In the genomic region with DNA sequence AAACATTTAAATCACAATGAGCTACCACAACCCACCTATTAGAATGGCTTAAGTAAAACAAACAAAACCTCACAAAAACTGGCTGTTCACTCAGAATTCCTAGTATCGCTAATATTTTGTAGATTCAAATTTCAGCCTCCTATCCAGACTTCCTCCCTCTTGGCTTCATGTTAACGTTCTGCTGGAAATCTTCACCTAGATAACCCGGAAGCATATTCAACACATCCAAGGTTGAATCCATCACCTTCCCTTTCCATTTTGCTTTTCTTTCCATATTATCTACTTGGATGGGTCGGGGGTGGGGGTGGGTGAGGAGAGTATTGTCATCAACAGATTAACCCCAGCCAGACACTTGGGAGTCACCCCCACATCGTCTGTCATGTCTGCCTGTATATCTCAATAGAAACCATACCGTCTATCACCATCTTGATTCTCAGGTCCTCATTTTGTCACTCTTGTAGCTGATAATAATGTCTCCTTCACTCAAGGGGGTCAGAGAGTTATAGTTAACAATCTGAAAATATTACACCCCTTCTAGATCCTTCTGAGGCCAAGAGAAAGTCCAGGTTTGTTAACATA, we compare ENCODE assay signal across 2 cellular contexts.
TF ChIP-seq lines count a peak whose summit lies in the region.

No MANE protein-coding gene starts in this region.

TF ChIP-seq in K562, 482 proteins besides CTCF, POLR2A, EP300 and RAD21 (continues in another document):
- TF ChIP-seq, protein P1, sequence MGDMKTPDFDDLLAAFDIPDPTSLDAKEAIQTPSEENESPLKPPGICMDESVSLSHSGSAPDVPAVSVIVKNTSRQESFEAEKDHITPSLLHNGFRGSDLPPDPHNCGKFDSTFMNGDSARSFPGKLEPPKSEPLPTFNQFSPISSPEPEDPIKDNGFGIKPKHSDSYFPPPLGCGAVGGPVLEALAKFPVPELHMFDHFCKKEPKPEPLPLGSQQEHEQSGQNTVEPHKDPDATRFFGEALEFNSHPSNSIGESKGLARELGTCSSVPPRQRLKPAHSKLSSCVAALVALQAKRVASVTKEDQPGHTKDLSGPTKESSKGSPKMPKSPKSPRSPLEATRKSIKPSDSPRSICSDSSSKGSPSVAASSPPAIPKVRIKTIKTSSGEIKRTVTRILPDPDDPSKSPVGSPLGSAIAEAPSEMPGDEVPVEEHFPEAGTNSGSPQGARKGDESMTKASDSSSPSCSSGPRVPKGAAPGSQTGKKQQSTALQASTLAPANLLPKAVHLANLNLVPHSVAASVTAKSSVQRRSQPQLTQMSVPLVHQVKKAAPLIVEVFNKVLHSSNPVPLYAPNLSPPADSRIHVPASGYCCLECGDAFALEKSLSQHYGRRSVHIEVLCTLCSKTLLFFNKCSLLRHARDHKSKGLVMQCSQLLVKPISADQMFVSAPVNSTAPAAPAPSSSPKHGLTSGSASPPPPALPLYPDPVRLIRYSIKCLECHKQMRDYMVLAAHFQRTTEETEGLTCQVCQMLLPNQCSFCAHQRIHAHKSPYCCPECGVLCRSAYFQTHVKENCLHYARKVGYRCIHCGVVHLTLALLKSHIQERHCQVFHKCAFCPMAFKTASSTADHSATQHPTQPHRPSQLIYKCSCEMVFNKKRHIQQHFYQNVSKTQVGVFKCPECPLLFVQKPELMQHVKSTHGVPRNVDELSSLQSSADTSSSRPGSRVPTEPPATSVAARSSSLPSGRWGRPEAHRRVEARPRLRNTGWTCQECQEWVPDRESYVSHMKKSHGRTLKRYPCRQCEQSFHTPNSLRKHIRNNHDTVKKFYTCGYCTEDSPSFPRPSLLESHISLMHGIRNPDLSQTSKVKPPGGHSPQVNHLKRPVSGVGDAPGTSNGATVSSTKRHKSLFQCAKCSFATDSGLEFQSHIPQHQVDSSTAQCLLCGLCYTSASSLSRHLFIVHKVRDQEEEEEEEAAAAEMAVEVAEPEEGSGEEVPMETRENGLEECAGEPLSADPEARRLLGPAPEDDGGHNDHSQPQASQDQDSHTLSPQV (IDR thresholded peaks at IDR 0.05) = 0 out of 2 replicates have a peak, but pooled peaks have one; percentile 41
- TF ChIP-seq WHSC1 (IDR thresholded peaks at IDR 0.05; ENCODE audit: low read length) = no peak
- TF ChIP-seq ARID1B (IDR thresholded peaks at IDR 0.05) = peak; percentile 15; the same call in 1 of the 2 replicates
- TF ChIP-seq POLR2AphosphoS5 (IDR thresholded peaks at IDR 0.05; ENCODE audit: control insufficient read depth, insufficient read depth, low read depth, low read length) = peak; percentile 32; the same call in 1 of the 2 replicates
- TF ChIP-seq TBL1XR1 (IDR thresholded peaks at IDR 0.05; ENCODE audit: low read length in 2 of 2) = 0 out of 4 replicates have a peak, but pooled peaks of 1 of the 2 experiments have one; percentile 13
- TF ChIP-seq, protein P2, sequence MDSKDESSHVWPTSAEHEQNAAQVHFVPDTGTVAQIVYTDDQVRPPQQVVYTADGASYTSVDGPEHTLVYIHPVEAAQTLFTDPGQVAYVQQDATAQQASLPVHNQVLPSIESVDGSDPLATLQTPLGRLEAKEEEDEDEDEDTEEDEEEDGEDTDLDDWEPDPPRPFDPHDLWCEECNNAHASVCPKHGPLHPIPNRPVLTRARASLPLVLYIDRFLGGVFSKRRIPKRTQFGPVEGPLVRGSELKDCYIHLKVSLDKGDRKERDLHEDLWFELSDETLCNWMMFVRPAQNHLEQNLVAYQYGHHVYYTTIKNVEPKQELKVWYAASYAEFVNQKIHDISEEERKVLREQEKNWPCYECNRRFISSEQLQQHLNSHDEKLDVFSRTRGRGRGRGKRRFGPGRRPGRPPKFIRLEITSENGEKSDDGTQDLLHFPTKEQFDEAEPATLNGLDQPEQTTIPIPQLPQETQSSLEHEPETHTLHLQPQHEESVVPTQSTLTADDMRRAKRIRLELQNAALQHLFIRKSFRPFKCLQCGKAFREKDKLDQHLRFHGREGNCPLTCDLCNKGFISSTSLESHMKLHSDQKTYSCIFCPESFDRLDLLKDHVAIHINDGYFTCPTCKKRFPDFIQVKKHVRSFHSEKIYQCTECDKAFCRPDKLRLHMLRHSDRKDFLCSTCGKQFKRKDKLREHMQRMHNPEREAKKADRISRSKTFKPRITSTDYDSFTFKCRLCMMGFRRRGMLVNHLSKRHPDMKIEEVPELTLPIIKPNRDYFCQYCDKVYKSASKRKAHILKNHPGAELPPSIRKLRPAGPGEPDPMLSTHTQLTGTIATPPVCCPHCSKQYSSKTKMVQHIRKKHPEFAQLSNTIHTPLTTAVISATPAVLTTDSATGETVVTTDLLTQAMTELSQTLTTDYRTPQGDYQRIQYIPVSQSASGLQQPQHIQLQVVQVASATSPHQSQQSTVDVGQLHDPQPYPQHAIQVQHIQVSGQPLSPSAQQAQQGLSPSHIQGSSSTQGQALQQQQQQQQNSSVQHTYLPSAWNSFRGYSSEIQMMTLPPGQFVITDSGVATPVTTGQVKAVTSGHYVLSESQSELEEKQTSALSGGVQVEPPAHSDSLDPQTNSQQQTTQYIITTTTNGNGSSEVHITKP (IDR thresholded peaks at IDR 0.05; ENCODE audit: partially characterized antibody) = no peak
- peak; percentile 62; the same call in 1 of the 2 replicates for TF ChIP-seq SPI1 (IDR thresholded peaks at IDR 0.05; ENCODE audit: borderline replicate concordance, low read depth, low read length)
- TF ChIP-seq NR2C1 (IDR thresholded peaks at IDR 0.05) = peak; percentile 91
- peak; percentile 90 for TF ChIP-seq NR2C1 (tag; IDR thresholded peaks at IDR 0.05)
- 0 out of 2 replicates have a peak, but pooled peaks have one; percentile 27 for TF ChIP-seq EGR1 (conservative IDR thresholded peaks at IDR 0.05)
- TF ChIP-seq GABPA (tag; conservative IDR thresholded peaks at IDR 0.05; ENCODE audit: low read depth) = peak; percentile 38
- TF ChIP-seq, protein P3, sequence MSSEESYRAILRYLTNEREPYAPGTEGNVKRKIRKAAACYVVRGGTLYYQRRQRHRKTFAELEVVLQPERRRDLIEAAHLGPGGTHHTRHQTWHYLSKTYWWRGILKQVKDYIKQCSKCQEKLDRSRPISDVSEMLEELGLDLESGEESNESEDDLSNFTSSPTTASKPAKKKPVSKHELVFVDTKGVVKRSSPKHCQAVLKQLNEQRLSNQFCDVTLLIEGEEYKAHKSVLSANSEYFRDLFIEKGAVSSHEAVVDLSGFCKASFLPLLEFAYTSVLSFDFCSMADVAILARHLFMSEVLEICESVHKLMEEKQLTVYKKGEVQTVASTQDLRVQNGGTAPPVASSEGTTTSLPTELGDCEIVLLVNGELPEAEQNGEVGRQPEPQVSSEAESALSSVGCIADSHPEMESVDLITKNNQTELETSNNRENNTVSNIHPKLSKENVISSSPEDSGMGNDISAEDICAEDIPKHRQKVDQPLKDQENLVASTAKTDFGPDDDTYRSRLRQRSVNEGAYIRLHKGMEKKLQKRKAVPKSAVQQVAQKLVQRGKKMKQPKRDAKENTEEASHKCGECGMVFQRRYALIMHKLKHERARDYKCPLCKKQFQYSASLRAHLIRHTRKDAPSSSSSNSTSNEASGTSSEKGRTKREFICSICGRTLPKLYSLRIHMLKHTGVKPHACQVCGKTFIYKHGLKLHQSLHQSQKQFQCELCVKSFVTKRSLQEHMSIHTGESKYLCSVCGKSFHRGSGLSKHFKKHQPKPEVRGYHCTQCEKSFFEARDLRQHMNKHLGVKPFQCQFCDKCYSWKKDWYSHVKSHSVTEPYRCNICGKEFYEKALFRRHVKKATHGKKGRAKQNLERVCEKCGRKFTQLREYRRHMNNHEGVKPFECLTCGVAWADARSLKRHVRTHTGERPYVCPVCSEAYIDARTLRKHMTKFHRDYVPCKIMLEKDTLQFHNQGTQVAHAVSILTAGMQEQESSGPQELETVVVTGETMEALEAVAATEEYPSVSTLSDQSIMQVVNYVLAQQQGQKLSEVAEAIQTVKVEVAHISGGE (CRISPR knock-in tag; IDR thresholded peaks at IDR 0.05) = 0 out of 6 replicates have a peak, but pooled peaks of 1 of the 3 experiments have one; percentile 18
- peak; percentile 13 for TF ChIP-seq MEIS2 (IDR thresholded peaks at IDR 0.05; ENCODE audit: partially characterized antibody)

TF ChIP-seq in HEK293T, 16 proteins besides CTCF, POLR2A, EP300 and RAD21:
- TF ChIP-seq SP1 (IDR thresholded peaks at IDR 0.05) (no peak), ZNF384 (IDR thresholded peaks at IDR 0.05) (no peak), LEF1 (IDR thresholded peaks at IDR 0.05; ENCODE audit: borderline replicate concordance) (no peak), SUZ12 (IDR thresholded peaks at IDR 0.05) (no peak)
